Comparison of ENCODE assay signal across 17 cellular contexts in genomic region chr7:123242467-123243097, GRCh38. TPM values are rescaled to one million over a fixed set of nuclear protein-coding genes. Genes with fewer than 3 reads are reported as not detected.
DNase-seq lines count a peak whose midpoint lies in the region; ATAC-seq and TF ChIP-seq lines count a peak whose summit lies in the region.
"Had no signal": no experiment of that assay in that cellular context is flagged by ENCODE, and none has a peak within 500 bp of the region (broad histone marks: within the 10 kb centered on the region; RNA-seq: fewer than 3 reads in every experiment).

No MANE protein-coding gene starts in this region.

- H3K4me1 ChIP-seq in HCT116 (ENCODE audit: control insufficient read depth in 1 of 2, insufficient read depth in 2 of 2, low read length in 2 of 2) (peaks cover 0 to 6% of the 10 kb centered on the region in 2 experiments; a peak in 1 of 4 replicates), SK-N-SH (ENCODE audit: control insufficient read depth in 1 of 2, insufficient read depth in 2 of 2, low read depth in 1 of 2, low read length in 1 of 2) (peaks cover 0 to 21% of the 10 kb centered on the region in 2 experiments; a peak in 2 of 4 replicates), mesenchymal stem cell (ENCODE audit: control insufficient read depth, insufficient read depth, low read depth, low read length) (no peaks in the 10 kb centered on the region), left ventricle myocardium inferior (no peaks in the 10 kb centered on the region), right atrium auricular region (no peaks in the 10 kb centered on the region), gastrocnemius medialis (no peaks in the 10 kb centered on the region)

- peak; percentile 17 for DNase-seq in COLO829 (ENCODE audit: low spot score)
- DNase-seq in HCT116 (ENCODE audit: low read depth, low spot score): no peak
- peak; percentile 8 for DNase-seq in SK-N-SH
- DNase-seq in mesenchymal stem cell: peak; percentile 2
- DNase-seq in left ventricle myocardium inferior: no peak
- DNase-seq in right atrium auricular region (ENCODE audit: low spot score): no peak
- no peak for DNase-seq in GM13976 (ENCODE audit: low spot score)
- DNase-seq in gastrocnemius medialis: no peak
- DNase-seq: activated CD4-positive, alpha-beta T cell treated with anti-CD3 and anti-CD28 coated beads, Interleukin-2, amount 50 U/mL, for 4 hours; EL; immature natural killer cell; NCI-H187; NCI-H526 treated with DMSO at 0.1 percent for 48 hours had no signal

- in situ Hi-C loops in GM13976 (cut with MboI; ENCODE audit: low sequenced_read_pairs, unreplicated experiment) (no loop called here), gastrocnemius medialis (cut with MboI; ENCODE audit: low sequenced_read_pairs in 4 of 4) (no loop called here)

- no peak overlapping the region for H3K4me3 ChIP-seq in HCT116 (replicated peaks in 1 of 2; ENCODE audit: low read depth in 1 of 2, low read length in 2 of 2)
- H3K4me3 ChIP-seq in SK-N-SH (ENCODE audit: low read depth in 2 of 2, low read length in 1 of 2): peak overlapping the region in 1 of 2 experiments; percentile 8; a peak in 2 of 4 replicates
- H3K4me3 ChIP-seq in mesenchymal stem cell (ENCODE audit: insufficient read depth in 1 of 2, low read depth in 1 of 2, low read length in 2 of 2): peak overlapping the region in 1 of 2 experiments; percentile 10
- H3K4me3 ChIP-seq in left ventricle myocardium inferior: no peak overlapping the region
- H3K4me3 ChIP-seq in right atrium auricular region: no peak overlapping the region
- H3K4me3 ChIP-seq in gastrocnemius medialis: no peak overlapping the region

- TF ChIP-seq POLR2A in HCT116 (IDR thresholded peaks at IDR 0.05; ENCODE audit: borderline replicate concordance, extremely low read depth, insufficient read depth, insufficient read length) (no peak), gastrocnemius medialis (IDR thresholded peaks at IDR 0.05) (no peak)

- 25% methylated on average over 5 of the region's 5 CpGs for WGBS in SK-N-SH (ENCODE audit: low lambda C conversion rate)
- 71% methylated on average over 5 of the region's 5 CpGs for WGBS in mesenchymal stem cell

- H2BK15ac ChIP-seq in mesenchymal stem cell (ENCODE audit: low read depth, poor library complexity, severe bottlenecking): no peak overlapping the region

- no TSS peak for BruUV-seq in HCT116 (replicated peaks; lab: Mats Ljungman, UMichigan)

- H3K27me3 ChIP-seq in HCT116 (ENCODE audit: insufficient read depth, low read length) (no peaks in the 10 kb centered on the region), SK-N-SH (ENCODE audit: insufficient read depth) (no peaks in the 10 kb centered on the region), mesenchymal stem cell (ENCODE audit: control insufficient read depth in 1 of 2, insufficient read depth in 1 of 2, low read length in 2 of 2) (no peaks in the 10 kb centered on the region), left ventricle myocardium inferior (ENCODE audit: low read depth) (no peaks in the 10 kb centered on the region), right atrium auricular region (no peaks in the 10 kb centered on the region), gastrocnemius medialis (no peaks in the 10 kb centered on the region)

- intact Hi-C loops in HCT116 (cut with micrococcal nuclease): no loop called here
- intact Hi-C loops in left ventricle myocardium inferior (cut with micrococcal nuclease): no loop called here
- intact Hi-C loops in gastrocnemius medialis (cut with DNase I; ENCODE audit: low total_unique reads): no loop called here

- no peak overlapping the region for H4K8ac ChIP-seq in mesenchymal stem cell (ENCODE audit: low read length)

- RAD21 ChIA-PET in HCT116 (lab: Charles Lee; ENCODE audit: low non-redundant PET in 1 of 2, low total read pairs in 2 of 2, uncharacterized antibody in 2 of 2, unreplicated experiment in 2 of 2): no interaction called here

- H3K36me3 ChIP-seq in HCT116 (ENCODE audit: control insufficient read depth in 1 of 2, insufficient read depth in 2 of 2, low read length in 2 of 2) (no peaks in the 10 kb centered on the region), SK-N-SH (replicated peaks in 1 of 2; ENCODE audit: control insufficient read depth in 1 of 2, insufficient read depth in 2 of 2, low read length in 1 of 2) (no peaks in the 10 kb centered on the region), mesenchymal stem cell (ENCODE audit: control insufficient read depth in 1 of 2, insufficient read depth in 2 of 2, low read depth in 1 of 2, low read length in 2 of 2) (no peaks in the 10 kb centered on the region), left ventricle myocardium inferior (no peaks in the 10 kb centered on the region), right atrium auricular region (no peaks in the 10 kb centered on the region), gastrocnemius medialis (no peaks in the 10 kb centered on the region)

- H3K79me1 ChIP-seq in mesenchymal stem cell (replicated peaks; ENCODE audit: low read length, poor library complexity, severe bottlenecking): no peaks in the 10 kb centered on the region

- H3K27ac ChIP-seq in HCT116 (ENCODE audit: low read depth, low read length) (no peak overlapping the region), SK-N-SH (ENCODE audit: low read depth in 2 of 2, low read length in 1 of 2) (peak overlapping the region in 1 of 2 experiments; percentile 92; a peak in 2 of 4 replicates), mesenchymal stem cell (ENCODE audit: low read length, poor library complexity, severe bottlenecking) (no peak overlapping the region), left ventricle myocardium inferior (replicated peaks) (no peak overlapping the region), right atrium auricular region (no peak overlapping the region), gastrocnemius medialis (no peak overlapping the region)
- H3K27ac ChIP-seq: C4-2B had no signal

- TF ChIP-seq RAD21 in HCT116 (IDR thresholded peaks at IDR 0.05; ENCODE audit: low read depth) (no peak), SK-N-SH (IDR thresholded peaks at IDR 0.05; ENCODE audit: low read length) (no peak)

- H3K4me2 ChIP-seq in HCT116 (ENCODE audit: low read length) (no peak overlapping the region), SK-N-SH (peak overlapping the region; percentile 53), mesenchymal stem cell (ENCODE audit: low read length, poor library complexity, severe bottlenecking) (no peak overlapping the region)

- no peak overlapping the region for H3K23ac ChIP-seq in mesenchymal stem cell (ENCODE audit: low read length in 2 of 2)

- no peak overlapping the region for H3K4ac ChIP-seq in mesenchymal stem cell (ENCODE audit: low read depth in 1 of 2, low read length in 2 of 2)

- ATAC-seq in HCT116 (0 out of 2 replicates have a peak, but pooled peaks have one; percentile 11), gastrocnemius medialis (no peak)

- H3K9ac ChIP-seq in HCT116 (ENCODE audit: low read length): no peak overlapping the region
- no peak overlapping the region for H3K9ac ChIP-seq in SK-N-SH
- H3K9ac ChIP-seq in mesenchymal stem cell (ENCODE audit: low read length): no peak overlapping the region

- H2BK120ac ChIP-seq in mesenchymal stem cell (ENCODE audit: low read depth, low read length): no peak overlapping the region

- peak in 1 of 2 experiments; percentile 65; a peak in 1 of 4 replicates for TF ChIP-seq EP300 in SK-N-SH (IDR thresholded peaks at IDR 0.05; ENCODE audit: borderline replicate concordance in 1 of 2, low read depth in 1 of 2, low read length in 1 of 2)

- H3K79me2 ChIP-seq in HCT116 (ENCODE audit: insufficient read depth, low read length): no peaks in the 10 kb centered on the region
- H3K79me2 ChIP-seq in SK-N-SH (ENCODE audit: insufficient read depth): no peaks in the 10 kb centered on the region

- no peak overlapping the region for H2BK5ac ChIP-seq in mesenchymal stem cell (ENCODE audit: low read depth, low read length, poor library complexity, severe bottlenecking)

- CTCF ChIA-PET in HCT116 (lab: Charles Lee) (no interaction called here), SK-N-SH (lab: Yijun Ruan, JAX) (no interaction called here)

- H3F3A ChIP-seq in SK-N-SH (replicated peaks; ENCODE audit: insufficient read depth): no peaks in the 10 kb centered on the region

- H3K9me2 ChIP-seq in HCT116 (ENCODE audit: insufficient read depth): no peaks in the 10 kb centered on the region
- H3K9me2 ChIP-seq in SK-N-SH: no peaks in the 10 kb centered on the region

- POLR2A ChIA-PET in HCT116 (lab: Charles Lee) (no interaction called here), SK-N-SH (lab: Yijun Ruan, JAX) (no interaction called here)

- no peak overlapping the region for H3K14ac ChIP-seq in mesenchymal stem cell (ENCODE audit: low read length in 2 of 2)

- no peak overlapping the region for H2BK12ac ChIP-seq in mesenchymal stem cell (ENCODE audit: low read length in 2 of 2)

- no peak overlapping the region for H2AFZ ChIP-seq in HCT116 (ENCODE audit: low read depth, low read length, poor library complexity, severe bottlenecking)
- peak overlapping the region; percentile 44; the same call in 1 of the 2 replicates for H2AFZ ChIP-seq in SK-N-SH (ENCODE audit: low read depth)
- no peak overlapping the region for H2AFZ ChIP-seq in mesenchymal stem cell (ENCODE audit: low read depth, low read length)

- no peak overlapping the region for H3K18ac ChIP-seq in mesenchymal stem cell (ENCODE audit: low read depth in 1 of 2, low read length in 2 of 2)

- TF ChIP-seq CTCF in HCT116 (IDR thresholded peaks at IDR 0.05 in 2 of 3, conservative IDR thresholded peaks at IDR 0.05 in 1 of 3; ENCODE audit: borderline replicate concordance in 1 of 3, insufficient read depth in 1 of 3, low read depth in 2 of 3, low read length in 2 of 3) (no peak), SK-N-SH (IDR thresholded peaks at IDR 0.05) (no peak), left ventricle myocardium inferior (IDR thresholded peaks at IDR 0.05; ENCODE audit: borderline replicate concordance) (no peak), right atrium auricular region (IDR thresholded peaks at IDR 0.05) (no peak), GM13976 (IDR thresholded peaks at IDR 0.05; ENCODE audit: borderline replicate concordance, control extremely low read depth, extremely low read depth, insufficient read depth, missing control alignments) (no peak), gastrocnemius medialis (IDR thresholded peaks at IDR 0.05 in 4 of 5, conservative IDR thresholded peaks at IDR 0.05 in 1 of 5) (no peak)

- no peak overlapping the region for H2AK5ac ChIP-seq in mesenchymal stem cell (ENCODE audit: low read length, severe bottlenecking)

- H4K20me1 ChIP-seq in HCT116 (ENCODE audit: insufficient read depth) (no peaks in the 10 kb centered on the region), SK-N-SH (ENCODE audit: insufficient read depth) (no peaks in the 10 kb centered on the region)

- H3K9me3 ChIP-seq in HCT116 (ENCODE audit: control insufficient read depth in 1 of 2, insufficient read depth in 1 of 2, low read depth in 1 of 2, low read length in 2 of 2): no peaks in the 10 kb centered on the region
- no peaks in the 10 kb centered on the region for H3K9me3 ChIP-seq in SK-N-SH
- H3K9me3 ChIP-seq in mesenchymal stem cell (ENCODE audit: control insufficient read depth, low read length): no peaks in the 10 kb centered on the region
- no peaks in the 10 kb centered on the region for H3K9me3 ChIP-seq in left ventricle myocardium inferior (replicated peaks)
- H3K9me3 ChIP-seq in right atrium auricular region: no peaks in the 10 kb centered on the region
- H3K9me3 ChIP-seq in gastrocnemius medialis: no peaks in the 10 kb centered on the region

- H4K91ac ChIP-seq in mesenchymal stem cell (ENCODE audit: low read length): no peak overlapping the region

RNA-seq across cellular contexts. Expression of gene SLC13A1, which starts 42.8 kb away (rescaled TPM):
- total RNA-seq in HCT116 (2021; ENCODE audit: unreplicated experiment): not detected
- not detected in 2 replicates for polyA plus RNA-seq in HCT116 (2012)
- polyA plus RNA-seq in SK-N-SH (2012; rRNA removed): not detected in 2 replicates
- not detected in 2 replicates for polyA plus RNA-seq in SK-N-SH (2012; cell fraction: cytosol; rRNA removed)
- not detected in 2 replicates for polyA plus RNA-seq in SK-N-SH (2012; cell fraction: nucleus; rRNA removed)
- 0.01 TPM for polyA plus RNA-seq in mesenchymal stem cell (2013, experiment 1 of 2)
- polyA plus RNA-seq in mesenchymal stem cell (2013, experiment 2 of 2): not detected
- total RNA-seq in left ventricle myocardium inferior: not detected
- total RNA-seq in right atrium auricular region: not detected
- not detected for total RNA-seq in gastrocnemius medialis
- total RNA-seq: glomerular endothelial cell, mesothelial cell of epicardium, omental fat pad had no signal
- polyA plus RNA-seq: immature natural killer cell had no signal

Comparison
In these comparisons a context has a peak if more than half of its experiments do, and no peak if none do; other contexts are left out.
1. DNase-seq: peak in COLO829 (single experiment), SK-N-SH (single experiment) and mesenchymal stem cell (single experiment); none in HCT116 (single experiment), left ventricle myocardium inferior (single experiment), right atrium auricular region (single experiment), GM13976 (single experiment) and gastrocnemius medialis (0 of 2).